Comparison of ENCODE assay signal across 25 cellular contexts in the genomic region with DNA sequence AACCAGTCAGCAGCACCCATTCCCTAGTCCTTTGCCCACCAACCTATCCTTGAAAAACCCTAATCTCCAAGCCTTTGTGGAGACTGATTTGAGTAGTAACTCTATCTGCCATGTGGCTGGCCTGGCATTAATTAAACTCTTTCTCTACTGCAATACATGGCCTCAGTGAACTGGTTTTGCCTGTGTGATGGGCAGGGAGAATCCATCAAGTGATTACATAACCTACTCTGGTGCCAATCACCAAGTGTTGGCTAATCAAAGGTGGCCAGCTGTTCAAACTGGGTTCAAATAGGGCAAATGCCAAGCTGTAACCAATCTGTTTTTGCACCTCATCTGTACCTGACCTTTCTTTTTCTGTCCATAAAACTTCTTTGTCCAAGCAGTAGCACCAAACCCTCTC.
DNase-seq lines count a peak whose midpoint lies in the region; ATAC-seq and TF ChIP-seq lines count a peak whose summit lies in the region.
"Had no signal": no experiment of that assay in that cellular context is flagged by ENCODE, and none has a peak within 500 bp of the region (broad histone marks: within the 10 kb centered on the region; RNA-seq: fewer than 3 reads in every experiment).

No MANE protein-coding gene starts in this region.

- no peak overlapping the region for H2BK120ac ChIP-seq in mesendoderm (ENCODE audit: low read depth, low read length)

- peaks cover 10% of the 10 kb centered on the region for H3K27me3 Mint-ChIP-seq in stimulated activated memory B cell treated with anti-CD40 and anti-IgM and Interleukin-4, amounts not matched to agents 10 μg/mL and 1 μg/mL and 100 μg/mL, for 72 hours
- H3K27me3 Mint-ChIP-seq: CD4-positive, alpha-beta memory T cell had no signal

- no peak overlapping the region for H2BK15ac ChIP-seq in mesendoderm (replicated peaks; ENCODE audit: low read depth)

- ATAC-seq in body of pancreas (peak; percentile 40), right lobe of liver (peak in 3 of 4 donors; percentile 38 to 88 (median 63))
- no peak for ATAC-seq in stimulated activated memory B cell treated with anti-CD40 and anti-IgM and Interleukin-4, amounts not matched to agents 10 μg/mL and 1 μg/mL and 100 μg/mL, for 72 hours
- ATAC-seq: GM12878 had no signal

- no peak for TF ChIP-seq POLR2A in body of pancreas (IDR thresholded peaks at IDR 0.05)
- no peak for TF ChIP-seq POLR2A in esophagus muscularis mucosa (IDR thresholded peaks at IDR 0.05; ENCODE audit: low read depth)
- no peak for TF ChIP-seq POLR2A in right lobe of liver (IDR thresholded peaks at IDR 0.05)

- H3K4me1 Mint-ChIP-seq in stimulated activated memory B cell treated with anti-CD40 and anti-IgM and Interleukin-4, amounts not matched to agents 10 μg/mL and 1 μg/mL and 100 μg/mL, for 72 hours, result no peaks in the 10 kb centered on the region
- H3K4me1 Mint-ChIP-seq: CD14-positive monocyte; CD4-positive, alpha-beta memory T cell; CD8-positive, alpha-beta memory T cell had no signal

- H3K27ac ChIP-seq in body of pancreas (no peak overlapping the region), esophagus muscularis mucosa (replicated peaks in 1 of 4) (no peak overlapping the region), right lobe of liver (peak overlapping the region in 1 of 3 donors; percentile 29), mesendoderm (ENCODE audit: low read depth, low read length) (no peak overlapping the region)
- H3K27ac ChIP-seq: BLaER1 had no signal

- no peak overlapping the region for H3K4me3 Mint-ChIP-seq in stimulated activated memory B cell treated with anti-CD40 and anti-IgM and Interleukin-4, amounts not matched to agents 10 μg/mL and 1 μg/mL and 100 μg/mL, for 72 hours
- H3K4me3 Mint-ChIP-seq: CD14-positive monocyte; CD4-positive, alpha-beta memory T cell; CD4-positive, CD25-positive, alpha-beta regulatory T cell; CD8-positive, alpha-beta memory T cell had no signal

- no peak overlapping the region for H3K23ac ChIP-seq in mesendoderm (ENCODE audit: low read length)

- H3K9me3 Mint-ChIP-seq in stimulated activated memory B cell treated with anti-CD40 and anti-IgM and Interleukin-4, amounts not matched to agents 10 μg/mL and 1 μg/mL and 100 μg/mL, for 72 hours, result peaks cover 23% of the 10 kb centered on the region

- DNase-seq in body of pancreas (no peak), epithelial cell of esophagus (ENCODE audit: low read depth) (peak; percentile 32), esophagus muscularis mucosa (ENCODE audit: extremely low spot score) (peak; percentile 60), right lobe of liver (no peak), mesendoderm (no peak)
- DNase-seq in stimulated activated naive CD4-positive, alpha-beta T cell (lab: John Stamatoyannopoulos, UW), result no peak
- DNase-seq: 8988T; ACHN; BE2C; C1 segment of cervical spinal cord; CD4-positive, alpha-beta memory T cell; CD4-positive, CD25-positive, alpha-beta regulatory T cell; CD8-positive, alpha-beta memory T cell; COR-L47; DMS 273 treated with DMSO at 0.1 percent for 48 hours; DMS153; DMS53; DMS79; DND-41; EL; GDM1 had no signal

- no peak overlapping the region for H4K5ac ChIP-seq in mesendoderm (ENCODE audit: low read length)

- H3K4me1 ChIP-seq in body of pancreas (peaks cover 4% of the 10 kb centered on the region), esophagus muscularis mucosa (no peaks in the 10 kb centered on the region), right lobe of liver (peaks cover 0 to 8% (median 0%) of the 10 kb centered on the region in 4 donors), mesendoderm (ENCODE audit: control insufficient read depth, low read depth, low read length) (no peaks in the 10 kb centered on the region)
- H3K4me1 ChIP-seq: BE2C, BLaER1 had no signal

- H3K36me3 Mint-ChIP-seq in stimulated activated memory B cell treated with anti-CD40 and anti-IgM and Interleukin-4, amounts not matched to agents 10 μg/mL and 1 μg/mL and 100 μg/mL, for 72 hours, result peaks cover 22% of the 10 kb centered on the region

- no peak overlapping the region for H3K27ac Mint-ChIP-seq in stimulated activated memory B cell treated with anti-CD40 and anti-IgM and Interleukin-4, amounts not matched to agents 10 μg/mL and 1 μg/mL and 100 μg/mL, for 72 hours
- H3K27ac Mint-ChIP-seq: CD14-positive monocyte; CD4-positive, alpha-beta memory T cell; CD4-positive, CD25-positive, alpha-beta regulatory T cell had no signal

- H3K36me3 ChIP-seq in body of pancreas (replicated peaks in 1 of 2; ENCODE audit: insufficient read depth in 1 of 2, low read depth in 2 of 2) (no peaks in the 10 kb centered on the region), esophagus muscularis mucosa (no peaks in the 10 kb centered on the region), right lobe of liver (no peaks in the 10 kb centered on the region), mesendoderm (ENCODE audit: control insufficient read depth, insufficient read depth, low read length) (no peaks in the 10 kb centered on the region)
- H3K36me3 ChIP-seq: BE2C, BLaER1 had no signal

- H3K4me2 ChIP-seq in mesendoderm (ENCODE audit: low read length), result no peak overlapping the region
- H3K4me2 ChIP-seq: BLaER1 had no signal

- H3K79me2 ChIP-seq in mesendoderm (ENCODE audit: control insufficient read depth, insufficient read depth, low read length), result no peaks in the 10 kb centered on the region

- no peak overlapping the region for H3K4ac ChIP-seq in mesendoderm (ENCODE audit: low read depth, low read length)

- H4K8ac ChIP-seq in mesendoderm (ENCODE audit: low read depth, low read length), result no peak overlapping the region

- peaks cover 0 to 4% (median 0%) of the 10 kb centered on the region in 3 donors for H3K9me3 ChIP-seq in body of pancreas
- no peaks in the 10 kb centered on the region for H3K9me3 ChIP-seq in esophagus muscularis mucosa
- H3K9me3 ChIP-seq in right lobe of liver, result no peaks in the 10 kb centered on the region
- H3K9me3 ChIP-seq: BE2C had no signal

- no peaks in the 10 kb centered on the region for H3K79me1 ChIP-seq in mesendoderm (ENCODE audit: low read length)

- no peak overlapping the region for H3K9ac ChIP-seq in mesendoderm (ENCODE audit: low read length)
- H3K9ac ChIP-seq: BLaER1 had no signal

- intact Hi-C loops in body of pancreas (cut with DNase I), result no loop called here
- intact Hi-C loops in esophagus muscularis mucosa (cut with DNase I), result no loop called here
- intact Hi-C loops in right lobe of liver (cut with DNase I), result no loop called here

- no peak for TF ChIP-seq EP300 in esophagus muscularis mucosa (IDR thresholded peaks at IDR 0.05)

- H3K56ac ChIP-seq in mesendoderm (ENCODE audit: low read length), result no peak overlapping the region

- no peak overlapping the region for H2AK5ac ChIP-seq in mesendoderm (ENCODE audit: low read length)

- no peak overlapping the region for H2BK5ac ChIP-seq in mesendoderm (ENCODE audit: low read length)

- H3K18ac ChIP-seq in mesendoderm (ENCODE audit: low read length), result no peak overlapping the region

- no peak overlapping the region for H3K4me3 ChIP-seq in body of pancreas
- H3K4me3 ChIP-seq in epithelial cell of esophagus (ENCODE audit: low read length), result no peak overlapping the region
- H3K4me3 ChIP-seq in esophagus muscularis mucosa, result no peak overlapping the region
- no peak overlapping the region for H3K4me3 ChIP-seq in right lobe of liver
- no peak overlapping the region for H3K4me3 ChIP-seq in mesendoderm (ENCODE audit: low read length)
- H3K4me3 ChIP-seq: BLaER1, GM12878 had no signal

- H3K27me3 ChIP-seq in body of pancreas (no peaks in the 10 kb centered on the region), esophagus muscularis mucosa (no peaks in the 10 kb centered on the region), right lobe of liver (no peaks in the 10 kb centered on the region), mesendoderm (ENCODE audit: insufficient read depth, low read length, poor library complexity) (no peaks in the 10 kb centered on the region)
- H3K27me3 ChIP-seq: BE2C, BLaER1 had no signal

- no peak for TF ChIP-seq CTCF in body of pancreas (IDR thresholded peaks at IDR 0.05)
- TF ChIP-seq CTCF in epithelial cell of esophagus (IDR thresholded peaks at IDR 0.05; ENCODE audit: insufficient read depth, low read depth, low read length, missing control alignments), result no peak
- TF ChIP-seq CTCF in esophagus muscularis mucosa (IDR thresholded peaks at IDR 0.05), result no peak
- TF ChIP-seq CTCF in right lobe of liver (IDR thresholded peaks at IDR 0.05), result no peak

Comparison
In these comparisons a context has a peak if more than half of its experiments do, and no peak if none do; other contexts are left out.
1. DNase-seq: peak in epithelial cell of esophagus (single experiment) and esophagus muscularis mucosa (single experiment); none in body of pancreas (0 of 4), right lobe of liver (0 of 3), stimulated activated naive CD4-positive, alpha-beta T cell (0 of 6) and mesendoderm (single experiment).